In genomic region chr3:43996379-43997301, GRCh38 we compare ENCODE assay signal across 8 cellular contexts.
DNase-seq lines count a peak whose midpoint lies in the region; TF ChIP-seq lines count a peak whose summit lies in the region.

No MANE protein-coding gene starts in this region.

- peaks cover 38% of the 10 kb centered on the region for H3K27me3 Mint-ChIP-seq in MCF 10A (ENCODE audit: insufficient read depth, unreplicated experiment)

- H3K4me1 Mint-ChIP-seq in MCF 10A (ENCODE audit: insufficient read depth, unreplicated experiment) = peaks cover 29% of the 10 kb centered on the region

- DNase-seq in NCI-H526 (lab: John Stamatoyannopoulos, UW) (peak; percentile 32 to 76), MCF 10A (ENCODE audit: unreplicated experiment) (peak; percentile 63), kidney epithelial cell (ENCODE audit: low read depth) (no peak), substantia nigra (lab: John Stamatoyannopoulos, UW) (peak in 30 of 49 donors; percentile 18 to 75 (median 52)), NCI-H2107 treated with DMSO at 0.1 percent for 48 hours (lab: John Stamatoyannopoulos, UW; ENCODE audit: unreplicated experiment) (no peak), HPDE6-E6E7 (ENCODE audit: extremely low spot score) (no peak)

- peak; percentile 35; the same call in 1 of the 2 replicates for TF ChIP-seq CTCF in 22Rv1 (IDR thresholded peaks at IDR 0.05)
- TF ChIP-seq CTCF in MCF 10A (IDR thresholded peaks at IDR 0.05; ENCODE audit: unreplicated experiment) = peak; percentile 61
- TF ChIP-seq CTCF in kidney epithelial cell (IDR thresholded peaks at IDR 0.05; ENCODE audit: insufficient read depth, low read length, poor library complexity, severe bottlenecking) = peak; percentile 50

- H3K4me3 ChIP-seq in GM08714 (ENCODE audit: low read length) (peak overlapping the region; percentile 28; the same call in 1 of the 2 replicates), kidney epithelial cell (ENCODE audit: low read depth, low read length) (peak overlapping the region; percentile 50)

- H3K27ac Mint-ChIP-seq in MCF 10A (ENCODE audit: low read depth, unreplicated experiment) = no peak overlapping the region

- intact Hi-C loops in MCF 10A (cut with micrococcal nuclease) = loop anchor here (1.0 to 10.0 kb wide), 6 partner anchors 68 to 454 kb away; no protein-coding TSS in a partner anchor

- no TSS peak for BruUV-seq in MCF 10A (replicated peaks; lab: Mats Ljungman, UMichigan)

- H3K36me3 Mint-ChIP-seq in MCF 10A (ENCODE audit: insufficient read depth, unreplicated experiment) = no peaks in the 10 kb centered on the region

- peaks cover 3% of the 10 kb centered on the region for H3K27me3 ChIP-seq in kidney epithelial cell (ENCODE audit: control insufficient read depth, insufficient read depth, low read length)

- no peaks in the 10 kb centered on the region for H3K9me3 Mint-ChIP-seq in MCF 10A (ENCODE audit: unreplicated experiment)

- H3K4me3 Mint-ChIP-seq in MCF 10A (ENCODE audit: unreplicated experiment) = peak overlapping the region; percentile 75

- H3K27ac ChIP-seq in 22Rv1 = no peak overlapping the region
- H3K27ac ChIP-seq in substantia nigra (ENCODE audit: low read depth, low read length, poor library complexity, severe bottlenecking) = no peak overlapping the region

- POLR2A ChIA-PET in MCF 10A (lab: Yijun Ruan, JAX) = interaction anchor here (0.6 to 0.8 kb wide), 2 partner anchors 12 to 70 kb away, joined by 3 read pairs; no protein-coding TSS in a partner anchor

- CTCF ChIA-PET in MCF 10A (lab: Yijun Ruan, JAX) = interaction anchor here (0.6 to 1.5 kb wide), 4 partner anchors 17 to 210 kb away, joined by 3 to 6 read pairs (median 4); no protein-coding TSS in a partner anchor

- H3K36me3 ChIP-seq in kidney epithelial cell (ENCODE audit: control insufficient read depth, insufficient read depth, low read length) = no peaks in the 10 kb centered on the region

Comparison
In these comparisons a context has a peak if more than half of its experiments do, and no peak if none do; other contexts are left out.
1. DNase-seq: peak in NCI-H526 (2 of 2), MCF 10A (single experiment) and substantia nigra (30 of 49); none in kidney epithelial cell (single experiment), NCI-H2107 treated with DMSO at 0.1 percent for 48 hours (single experiment) and HPDE6-E6E7 (single experiment).
2. Peak in every context shown above with its lines, with median percentiles within 50 percentile points of each other: CTCF ChIP-seq.